9 cellular contexts compared by ENCODE assay signal in genomic region chr1:32659581-32659980, GRCh38. TPM values are rescaled to one million over a fixed set of nuclear protein-coding genes. Genes with fewer than 3 reads are reported as not detected.
"Had no signal": no experiment of that assay in that cellular context is flagged by ENCODE, and none has a peak within 500 bp of the region (broad histone marks: within the 10 kb centered on the region; RNA-seq: fewer than 3 reads in every experiment).

No MANE protein-coding gene starts in this region.

- DNase-seq: H9, HCEC 1CT, HFFc6, IMR-90, KBM-7 had no signal

- H2AFZ ChIP-seq: GM23338 had no signal

- H3K4me3 ChIP-seq: GM23338 had no signal

- H3K4me2 ChIP-seq: GM23338 had no signal

- FAIRE-seq: H1, H54 had no signal

- ATAC-seq: GM23338 had no signal

- H3K27ac ChIP-seq: HL-60 had no signal

RNA-seq across cellular contexts. Expression of gene SYNC, which starts 43.0 kb away (rescaled TPM):
- total RNA-seq: GM23338 had no signal
- polyA plus RNA-seq: GM23338 had no signal
